1 cellular context compared by ENCODE assay signal in genomic region chr17:51653902-51654301, GRCh38.
TF ChIP-seq lines count a peak whose summit lies in the region.

No MANE protein-coding gene starts in this region.

TF ChIP-seq in HCT116, 20 proteins besides CTCF, POLR2A, EP300 and RAD21 (continued from another document):
- TF ChIP-seq SRF (IDR thresholded peaks at IDR 0.05; ENCODE audit: low read depth) (no peak), TCF7L2 (IDR thresholded peaks at IDR 0.05; ENCODE audit: borderline replicate concordance, extremely low read depth, insufficient read depth, insufficient read length) (no peak), EZH2 (IDR thresholded peaks at IDR 0.05) (no peak), REST (IDR thresholded peaks at IDR 0.05; ENCODE audit: low read depth) (no peak), ATF3 (IDR thresholded peaks at IDR 0.05) (no peak), FOSL1 (IDR thresholded peaks at IDR 0.05; ENCODE audit: low read depth) (no peak), CBX3 (IDR thresholded peaks at IDR 0.05; ENCODE audit: low read depth) (no peak), SIN3A (IDR thresholded peaks at IDR 0.05; ENCODE audit: low read depth) (no peak), EZH2phosphoT487 (IDR thresholded peaks at IDR 0.05; ENCODE audit: borderline replicate concordance) (no peak)
